Comparison of ENCODE assay signal across 30 cellular contexts in genomic region chr15:37973856-37974255, GRCh38. TPM values are rescaled to one million over a fixed set of nuclear protein-coding genes. Genes with fewer than 3 reads are reported as not detected.
"Had no signal": no experiment of that assay in that cellular context is flagged by ENCODE, and none has a peak within 500 bp of the region (broad histone marks: within the 10 kb centered on the region; RNA-seq: fewer than 3 reads in every experiment).

No MANE protein-coding gene starts in this region.

- H3K4me1 Mint-ChIP-seq: activated T-helper 17 cell treated with anti-CD3 and anti-CD28 coated beads, Interleukin-2, amount 50 U/mL, for 72 hours; nephron progenitor cell; stimulated activated effector memory CD8-positive, alpha-beta T cell treated with anti-CD3 and anti-CD28 coated beads, Interleukin-12 subunit alpha, Interleukin-12 subunit beta, amount 100 ng/mL, for 72 hours; stimulated activated naive CD8-positive, alpha-beta T cell treated with anti-CD3 and anti-CD28 coated beads, Interleukin-15, amount 100 ng/mL, for 72 hours; T-cell had no signal

- H3K9me3 Mint-ChIP-seq: activated T-helper 17 cell treated with anti-CD3 and anti-CD28 coated beads, Interleukin-2, amount 50 U/mL, for 72 hours; T-helper 2 cell treated with Interferon-gamma antibody and Interleukin-4, amounts not matched to agents 5 μg/mL and 100 μg/mL, for 36 hours had no signal

- FAIRE-seq: pancreas, TTC549 had no signal

- H3K4me3 ChIP-seq: adrenal gland, breast epithelium, coronary artery, gastrocnemius medialis, mucosa of descending colon, pancreas, psoas muscle, right atrium auricular region, tibial artery had no signal

- H3K27ac Mint-ChIP-seq: activated naive CD4-positive, alpha-beta T cell treated with anti-CD3 and anti-CD28 coated beads, Interleukin-2, amount 50 U/mL, for 72 hours; activated T-cell treated with anti-CD3 and anti-CD28 coated beads, Interleukin-2, amount 50 U/mL, for 24 hours; activated T-helper 17 cell treated with anti-CD3 and anti-CD28 coated beads, Interleukin-2, amount 50 U/mL, for 72 hours; nephron progenitor cell; stimulated activated effector memory CD8-positive, alpha-beta T cell treated with anti-CD3 and anti-CD28 coated beads, Interleukin-12 subunit alpha, Interleukin-12 subunit beta, amount 100 ng/mL, for 72 hours; stimulated activated naive CD8-positive, alpha-beta T cell treated with anti-CD3 and anti-CD28 coated beads, Interleukin-15, amount 100 ng/mL, for 72 hours; T-cell; T-helper 2 cell treated with Interferon-gamma antibody and Interleukin-4, amounts not matched to agents 5 μg/mL and 100 μg/mL, for 36 hours had no signal

- H3K9me3 ChIP-seq: adrenal gland, breast epithelium, gastrocnemius medialis, mucosa of descending colon, pancreas, tibial artery had no signal

- H3K27ac ChIP-seq: adrenal gland, breast epithelium, coronary artery, epithelial cell of prostate, gastrocnemius medialis, pancreas, psoas muscle, right atrium auricular region, tibial artery had no signal

- H3K36me3 ChIP-seq: adrenal gland, breast epithelium, gastrocnemius medialis, pancreas, right atrium auricular region, tibial artery had no signal

- H3K27me3 ChIP-seq: adrenal gland, breast epithelium, gastrocnemius medialis, pancreas, right atrium auricular region had no signal

- ATAC-seq: activated naive CD4-positive, alpha-beta T cell treated with anti-CD3 and anti-CD28 coated beads, Interleukin-2, amount 50 U/mL, for 72 hours; activated T-helper 17 cell treated with anti-CD3 and anti-CD28 coated beads, Interleukin-2, amount 50 U/mL, for 72 hours; gastrocnemius medialis; left cardiac atrium; mucosa of descending colon; pancreas; psoas muscle; stimulated activated effector memory CD8-positive, alpha-beta T cell treated with anti-CD3 and anti-CD28 coated beads, Interleukin-12 subunit alpha, Interleukin-12 subunit beta, amount 100 ng/mL, for 72 hours; stimulated activated naive CD8-positive, alpha-beta T cell treated with anti-CD3 and anti-CD28 coated beads, Interleukin-15, amount 100 ng/mL, for 72 hours; T-cell had no signal

- DNase-seq: activated CD4-positive, alpha-beta T cell treated with anti-CD3 and anti-CD28 coated beads, Interleukin-2, amount 50 U/mL, for 4 hours; activated CD8-positive, alpha-beta memory T cell treated with anti-CD3 and anti-CD28 coated beads for 24 hours; activated CD8-positive, alpha-beta memory T cell treated with anti-CD3 and anti-CD28 coated beads, Interleukin-2, amount 50 U/mL, for 4 hours; activated T-cell treated with anti-CD3 and anti-CD28 coated beads, Interleukin-2, amount 50 U/mL, for 24 hours; adrenal gland; gastrocnemius medialis; head of caudate nucleus; islet precursor cell; left cardiac atrium; mesendoderm; mucosa of descending colon; nephron progenitor cell; pancreas; psoas muscle; stimulated activated CD4-positive, alpha-beta T cell treated with anti-CD3 and anti-CD28 coated beads, Interleukin-12 subunit alpha, Interleukin-12 subunit beta, amount 100 ng/mL, for 4 hours; stimulated activated naive CD8-positive, alpha-beta T cell treated with anti-CD3 and anti-CD28 coated beads, Interleukin-15, amount 100 ng/mL, for 72 hours; T-cell; tibial artery had no signal

- H3K4me1 ChIP-seq: adrenal gland, breast epithelium, gastrocnemius medialis, pancreas, psoas muscle, right atrium auricular region, tibial artery had no signal

- H3K36me3 Mint-ChIP-seq: activated naive CD4-positive, alpha-beta T cell treated with anti-CD3 and anti-CD28 coated beads, Interleukin-2, amount 50 U/mL, for 72 hours; stimulated activated effector memory CD8-positive, alpha-beta T cell treated with anti-CD3 and anti-CD28 coated beads, Interleukin-12 subunit alpha, Interleukin-12 subunit beta, amount 100 ng/mL, for 72 hours; T-cell had no signal

- H3K4me3 Mint-ChIP-seq: activated T-cell treated with anti-CD3 and anti-CD28 coated beads, Interleukin-2, amount 50 U/mL, for 24 hours; activated T-helper 17 cell treated with anti-CD3 and anti-CD28 coated beads, Interleukin-2, amount 50 U/mL, for 72 hours; nephron progenitor cell; stimulated activated effector memory CD8-positive, alpha-beta T cell treated with anti-CD3 and anti-CD28 coated beads, Interleukin-12 subunit alpha, Interleukin-12 subunit beta, amount 100 ng/mL, for 72 hours; stimulated activated naive CD8-positive, alpha-beta T cell treated with anti-CD3 and anti-CD28 coated beads, Interleukin-15, amount 100 ng/mL, for 72 hours; T-cell; T-helper 2 cell treated with Interferon-gamma antibody and Interleukin-4, amounts not matched to agents 5 μg/mL and 100 μg/mL, for 36 hours had no signal

RNA-seq across cellular contexts. Expression of gene TMCO5A, which starts 39.4 kb away (rescaled TPM):
- total RNA-seq: activated naive CD4-positive, alpha-beta T cell treated with anti-CD3 and anti-CD28 coated beads, Interleukin-2, amount 50 U/mL, for 72 hours; activated T-helper 17 cell treated with anti-CD3 and anti-CD28 coated beads, Interleukin-2, amount 50 U/mL, for 72 hours; adrenal gland; breast epithelium; fibroblast of lung; gastrocnemius medialis; left cardiac atrium; lower leg skin; mucosa of descending colon; pancreas; psoas muscle; right atrium auricular region; T-cell; ureter had no signal
- polyA plus RNA-seq: adrenal gland, fibroblast of lung, pancreas, psoas muscle had no signal
